ENCODE assay signal across 21 cellular contexts in the genomic region with DNA sequence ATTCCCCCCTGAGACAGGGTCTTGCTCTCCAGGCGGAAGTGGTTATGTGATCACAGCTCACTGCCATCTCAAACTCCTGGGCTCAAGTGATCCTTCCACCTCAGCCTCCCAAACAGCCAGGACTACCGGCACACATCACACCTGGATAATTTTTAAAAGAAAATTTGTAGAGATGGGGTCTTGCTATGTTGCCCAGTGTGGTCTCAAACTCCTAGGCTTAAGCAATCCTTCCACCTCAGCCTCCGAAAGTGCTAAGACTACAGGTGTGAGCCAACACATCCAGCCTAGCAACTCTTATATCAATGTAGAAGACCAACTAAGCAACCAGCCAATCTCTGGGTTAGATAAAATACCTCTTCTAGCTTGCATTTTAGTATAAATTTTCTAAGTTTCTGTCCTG.
DNase-seq lines count a peak whose midpoint lies in the region; ATAC-seq, FAIRE-seq and TF ChIP-seq lines count a peak whose summit lies in the region.
"Had no signal": no experiment of that assay in that cellular context is flagged by ENCODE, and none has a peak within 500 bp of the region (broad histone marks: within the 10 kb centered on the region; RNA-seq: fewer than 3 reads in every experiment).

No MANE protein-coding gene starts in this region.

- BruUV-seq in K562 (replicated peaks; lab: Mats Ljungman, UMichigan): no TSS peak

- intact Hi-C loops in K562 (cut with micrococcal nuclease) (no loop called here), right cardiac atrium (cut with DNase I) (no loop called here), right lobe of liver (cut with DNase I) (no loop called here)

- H3K9me3 ChIP-seq in K562 (replicated peaks; ENCODE audit: control insufficient read depth, insufficient read depth, low read depth, low read length) (no peaks in the 10 kb centered on the region), right cardiac atrium (ENCODE audit: control insufficient read depth, low read length) (no peaks in the 10 kb centered on the region), right lobe of liver (no peaks in the 10 kb centered on the region)

- TF ChIP-seq POLR2A in K562 (conservative IDR thresholded peaks at IDR 0.05) (no peak), right lobe of liver (IDR thresholded peaks at IDR 0.05) (no peak)

- TF ChIP-seq CTCF in K562 (IDR thresholded peaks at IDR 0.05 in 2 of 3, conservative IDR thresholded peaks at IDR 0.05 in 1 of 3; ENCODE audit: insufficient read depth in 2 of 3, low read depth in 1 of 3, low read length in 3 of 3) (no peak), right lobe of liver (IDR thresholded peaks at IDR 0.05) (no peak)

- no peak overlapping the region for H3K9ac ChIP-seq in K562 (ENCODE audit: insufficient read depth in 1 of 2, low read depth in 2 of 2, low read length in 2 of 2)
- H3K9ac ChIP-seq: GM23248 had no signal

- no peak overlapping the region for H3K4me3 Mint-ChIP-seq in stimulated activated naive CD8-positive, alpha-beta T cell treated with anti-CD3 and anti-CD28 coated beads, Interleukin-15, Interleukin-2, amounts not matched to agents 100 ng/mL and 50 ng/mL, for 24 hours
- no peak overlapping the region for H3K4me3 Mint-ChIP-seq in stimulated activated naive CD8-positive, alpha-beta T cell treated with anti-CD3 and anti-CD28 coated beads, Interleukin-15, amount 100 ng/mL, for 72 hours
- no peak overlapping the region for H3K4me3 Mint-ChIP-seq in memory B cell
- H3K4me3 Mint-ChIP-seq: CD4-positive, alpha-beta T cell had no signal

- CTCF ChIA-PET in K562 (lab: Yijun Ruan, JAX; ENCODE audit: low intra/inter-chr PET ratio): no interaction called here

- H3K79me2 ChIP-seq in K562 (ENCODE audit: control insufficient read depth, insufficient read depth, low read length): no peaks in the 10 kb centered on the region

- no peak overlapping the region for H2AFZ ChIP-seq in K562 (ENCODE audit: low read depth, low read length)
- H2AFZ ChIP-seq: GM23248 had no signal

- H3K27me3 Mint-ChIP-seq in stimulated activated naive CD8-positive, alpha-beta T cell treated with anti-CD3 and anti-CD28 coated beads, Interleukin-15, Interleukin-2, amounts not matched to agents 100 ng/mL and 50 ng/mL, for 24 hours: no peaks in the 10 kb centered on the region
- H3K27me3 Mint-ChIP-seq in stimulated activated naive CD8-positive, alpha-beta T cell treated with anti-CD3 and anti-CD28 coated beads, Interleukin-15, amount 100 ng/mL, for 72 hours: no peaks in the 10 kb centered on the region
- no peaks in the 10 kb centered on the region for H3K27me3 Mint-ChIP-seq in memory B cell
- H3K27me3 Mint-ChIP-seq: CD4-positive, alpha-beta T cell had no signal

- ATAC-seq in stimulated activated naive CD8-positive, alpha-beta T cell treated with anti-CD3 and anti-CD28 coated beads, Interleukin-15, amount 100 ng/mL, for 72 hours: no peak
- ATAC-seq in K562 (no peak), memory B cell (ENCODE audit: low read depth) (no peak), right cardiac atrium (no peak), right lobe of liver (no peak)
- ATAC-seq: GM12878 had no signal

- FAIRE-seq in K562 (lab: Jason Lieb, UNC) (no peak), HTR-8/SVneo (lab: Jason Lieb, UNC) (no peak)
- FAIRE-seq: GM12878, GM18507 had no signal

- POLR2A ChIA-PET in K562 (lab: Yijun Ruan, JAX): no interaction called here

- no peak overlapping the region for H3K4me2 ChIP-seq in K562 (ENCODE audit: insufficient read depth, low read length)

- no peaks in the 10 kb centered on the region for H3K4me1 Mint-ChIP-seq in stimulated activated naive CD8-positive, alpha-beta T cell treated with anti-CD3 and anti-CD28 coated beads, Interleukin-15, Interleukin-2, amounts not matched to agents 100 ng/mL and 50 ng/mL, for 24 hours (ENCODE audit: low read depth)
- no peaks in the 10 kb centered on the region for H3K4me1 Mint-ChIP-seq in stimulated activated naive CD8-positive, alpha-beta T cell treated with anti-CD3 and anti-CD28 coated beads, Interleukin-15, amount 100 ng/mL, for 72 hours
- no peaks in the 10 kb centered on the region for H3K4me1 Mint-ChIP-seq in memory B cell

- H3K36me3 Mint-ChIP-seq in stimulated activated naive CD8-positive, alpha-beta T cell treated with anti-CD3 and anti-CD28 coated beads, Interleukin-15, Interleukin-2, amounts not matched to agents 100 ng/mL and 50 ng/mL, for 24 hours (ENCODE audit: low read depth): peaks cover 45% of the 10 kb centered on the region
- H3K36me3 Mint-ChIP-seq in memory B cell: peaks cover 35% of the 10 kb centered on the region

- H3K36me3 ChIP-seq in K562 (ENCODE audit: control insufficient read depth, insufficient read depth, low read length): peaks cover 83% of the 10 kb centered on the region
- H3K36me3 ChIP-seq in right lobe of liver: peaks cover 0 to 43% (median 9%) of the 10 kb centered on the region in 4 donors

- H3K9me1 ChIP-seq in K562 (ENCODE audit: control insufficient read depth, insufficient read depth, low read length): no peaks in the 10 kb centered on the region

- in situ Hi-C loops in K562 (cut with MboI): loop anchor here (25.0 kb wide), 1 partner anchor 707 kb away; no protein-coding TSS in a partner anchor

- H3K27ac ChIP-seq in K562 (ENCODE audit: extremely low read depth, low read depth, low read length) (no peak overlapping the region), right cardiac atrium (ENCODE audit: low read length) (no peak overlapping the region), right lobe of liver (no peak overlapping the region)
- H3K27ac ChIP-seq: 22Rv1, GM23248, HL-60 had no signal

- no peak for DNase-seq in stimulated activated naive CD8-positive, alpha-beta T cell treated with anti-CD3 and anti-CD28 coated beads, Interleukin-15, amount 100 ng/mL, for 72 hours
- DNase-seq in K562 (ENCODE audit: extremely low read depth in 1 of 4, low spot score in 3 of 4) (no peak), memory B cell (ENCODE audit: low spot score in 2 of 2) (no peak), HTR-8/SVneo (ENCODE audit: insufficient read length, low spot score) (no peak), DMS53 (lab: John Stamatoyannopoulos, UW) (no peak), right cardiac atrium (no peak), right lobe of liver (no peak)
- DNase-seq: AML-193; C1 segment of cervical spinal cord; Calu3; CD4-positive, alpha-beta T cell; DMS 273 treated with DMSO at 0.1 percent for 48 hours; DMS79; GM23248; H7; IMR-90 had no signal

- no peaks in the 10 kb centered on the region for H3K9me3 Mint-ChIP-seq in stimulated activated naive CD8-positive, alpha-beta T cell treated with anti-CD3 and anti-CD28 coated beads, Interleukin-15, Interleukin-2, amounts not matched to agents 100 ng/mL and 50 ng/mL, for 24 hours
- H3K9me3 Mint-ChIP-seq in stimulated activated naive CD8-positive, alpha-beta T cell treated with anti-CD3 and anti-CD28 coated beads, Interleukin-15, amount 100 ng/mL, for 72 hours: no peaks in the 10 kb centered on the region
- no peaks in the 10 kb centered on the region for H3K9me3 Mint-ChIP-seq in memory B cell
- H3K9me3 Mint-ChIP-seq: CD4-positive, alpha-beta T cell had no signal

- H4K20me1 ChIP-seq in K562 (replicated peaks; ENCODE audit: control insufficient read depth, insufficient read depth, low read length): no peaks in the 10 kb centered on the region

- TF ChIP-seq RAD21 in K562 (CRISPR knock-in tag; conservative IDR thresholded peaks at IDR 0.05 in 1 of 2, IDR thresholded peaks at IDR 0.05 in 1 of 2): no peak

- H3K27ac Mint-ChIP-seq in stimulated activated naive CD8-positive, alpha-beta T cell treated with anti-CD3 and anti-CD28 coated beads, Interleukin-15, Interleukin-2, amounts not matched to agents 100 ng/mL and 50 ng/mL, for 24 hours: peak overlapping the region; percentile 23
- H3K27ac Mint-ChIP-seq in stimulated activated naive CD8-positive, alpha-beta T cell treated with anti-CD3 and anti-CD28 coated beads, Interleukin-15, amount 100 ng/mL, for 72 hours: no peak overlapping the region
- peak overlapping the region; percentile 31 for H3K27ac Mint-ChIP-seq in memory B cell
- H3K27ac Mint-ChIP-seq: CD4-positive, alpha-beta T cell had no signal

- no peaks in the 10 kb centered on the region for H3K27me3 ChIP-seq in K562 (ENCODE audit: control insufficient read depth in 2 of 2, insufficient read depth in 2 of 2, low read length in 2 of 2)
- H3K27me3 ChIP-seq in right cardiac atrium (ENCODE audit: control insufficient read depth, insufficient read depth): no peaks in the 10 kb centered on the region
- H3K27me3 ChIP-seq in right lobe of liver: no peaks in the 10 kb centered on the region

- 94% methylated on average over 3 of the region's 3 CpGs for WGBS in K562 (ENCODE audit: insufficient coverage, low coverage, missing lambda C conversion rate)
- 88% methylated on average over 3 of the region's 3 CpGs for WGBS in right cardiac atrium
- WGBS in right lobe of liver (ENCODE audit: insufficient coverage, low coverage, low lambda C conversion rate, missing lambda C conversion rate): 96% methylated on average over 3 of the region's 3 CpGs

- H3K4me3 ChIP-seq in K562 (no peak overlapping the region), right cardiac atrium (ENCODE audit: low read length) (no peak overlapping the region), right lobe of liver (no peak overlapping the region)
- H3K4me3 ChIP-seq: GM12878, GM23248 had no signal

- no peak for TF ChIP-seq EP300 in K562 (IDR thresholded peaks at IDR 0.05; ENCODE audit: low read length)

- no peaks in the 10 kb centered on the region for H3K4me1 ChIP-seq in K562 (replicated peaks in 1 of 2; ENCODE audit: control insufficient read depth in 2 of 2, insufficient read depth in 2 of 2, low read length in 2 of 2)
- no peaks in the 10 kb centered on the region for H3K4me1 ChIP-seq in right cardiac atrium (ENCODE audit: control insufficient read depth, insufficient read depth, low read length)
- H3K4me1 ChIP-seq in right lobe of liver: no peaks in the 10 kb centered on the region

TF ChIP-seq in K562, 482 proteins besides CTCF, POLR2A, EP300 and RAD21:
- TF ChIP-seq MYBL2 (IDR thresholded peaks at IDR 0.05; ENCODE audit: low read depth) (no peak), MYBL2 (CRISPR knock-in tag; IDR thresholded peaks at IDR 0.05; ENCODE audit: borderline replicate concordance) (no peak), MECOM (CRISPR knock-in tag; IDR thresholded peaks at IDR 0.05) (no peak), RBM25 (IDR thresholded peaks at IDR 0.05; ENCODE audit: low read depth, low read length, severe bottlenecking) (peak; percentile 20), ZNF121 (CRISPR knock-in tag; conservative IDR thresholded peaks at IDR 0.05) (peak; percentile 37), DDX20 (tag; IDR thresholded peaks at IDR 0.05; ENCODE audit: low read depth) (no peak)

Comparison
In these comparisons a context has a peak if more than half of its experiments do, and no peak if none do; other contexts are left out.
1. H3K27ac Mint-ChIP-seq: peak in stimulated activated naive CD8-positive, alpha-beta T cell treated with anti-CD3 and anti-CD28 coated beads, Interleukin-15, Interleukin-2, amounts not matched to agents 100 ng/mL and 50 ng/mL, for 24 hours (single experiment) and memory B cell (single experiment); none in stimulated activated naive CD8-positive, alpha-beta T cell treated with anti-CD3 and anti-CD28 coated beads, Interleukin-15, amount 100 ng/mL, for 72 hours (0 of 2).